21 cellular contexts compared by ENCODE assay signal in genomic region chr11:83024270-83024854, GRCh38. TPM values are rescaled to one million over a fixed set of nuclear protein-coding genes. Genes with fewer than 3 reads are reported as not detected.
DNase-seq lines count a peak whose midpoint lies in the region; ATAC-seq, FAIRE-seq and TF ChIP-seq lines count a peak whose summit lies in the region.
"Had no signal": no experiment of that assay in that cellular context is flagged by ENCODE, and none has a peak within 500 bp of the region (broad histone marks: within the 10 kb centered on the region; RNA-seq: fewer than 3 reads in every experiment).

No MANE protein-coding gene starts in this region.

- FAIRE-seq in HTR-8/SVneo (lab: Jason Lieb, UNC) = peak; percentile 20
- FAIRE-seq: K562 had no signal

- intact Hi-C loops in Panc1 (cut with micrococcal nuclease; ENCODE audit: unreplicated experiment) = no loop called here
- intact Hi-C loops in dorsolateral prefrontal cortex (cut with DNase I) = loop anchor here in 1 of 2 donors (5.0 kb wide), 1 partner anchor 48 kb away; the partner anchor contains the start of gene RAB30
- intact Hi-C loops in ovary (cut with DNase I) = no loop called here

- ATAC-seq in Panc1 = no peak
- peak; percentile 47 for ATAC-seq in stimulated activated naive CD8-positive, alpha-beta T cell treated with anti-CD3 and anti-CD28 coated beads, Interleukin-15, Interleukin-2, amounts not matched to agents 100 U/mL and 50 U/mL, for 24 hours
- ATAC-seq: K562 had no signal

- H3K4me3 ChIP-seq in Panc1 (ENCODE audit: low read depth in 2 of 2, low read length in 2 of 2) (no peak overlapping the region), dorsolateral prefrontal cortex (peak overlapping the region in 6 of 59 donors; percentile 1 to 24 (median 12)), ovary (no peak overlapping the region), H7 (ENCODE audit: insufficient read depth, low read depth, low read length) (no peak overlapping the region)
- H3K4me3 ChIP-seq: cardiac muscle cell, K562 had no signal

- no peak for TF ChIP-seq POLR2A in ovary (IDR thresholded peaks at IDR 0.05)

- DNase-seq in HTR-8/SVneo (ENCODE audit: insufficient read length, low spot score) (no peak), Panc1 (ENCODE audit: low read depth, low spot score) (no peak), dorsolateral prefrontal cortex (no peak), ovary (no peak), NCI-H82 (lab: John Stamatoyannopoulos, UW) (no peak), dedifferentiated amniotic fluid mesenchymal stem cell (ENCODE audit: extremely low spot score) (no peak), H7 (no peak)
- no peak for DNase-seq in stimulated activated naive CD8-positive, alpha-beta T cell treated with anti-CD3 and anti-CD28 coated beads, Interleukin-15, Interleukin-2, amounts not matched to agents 100 U/mL and 50 U/mL, for 24 hours
- DNase-seq: activated CD4-positive, alpha-beta memory T cell treated with anti-CD3 and anti-CD28 coated beads, Interleukin-2, amount 10 ng/mL, durations not matched to agents 7 days and 5 days; DMS 273 treated with DMSO at 0.1 percent for 48 hours; GOT3; left ventricle myocardium superior; NCI-H1048; NCI-H2029 treated with DMSO at 0.1 percent for 48 hours; NCI-H446 treated with DMSO at 0.1 percent for 48 hours; Right ventricle myocardium superior; WERI-Rb-1 had no signal

- in situ Hi-C loops in Panc1 (cut with HindIII; ENCODE audit: low pct_unique_long_range_greater_than_20kb, low sequenced_read_pairs) = no loop called here

- H3K36me3 ChIP-seq in Panc1 (ENCODE audit: control insufficient read depth, insufficient read depth, low read length) (no peaks in the 10 kb centered on the region), ovary (no peaks in the 10 kb centered on the region), H7 (replicated peaks; ENCODE audit: control insufficient read depth, insufficient read depth, low read length) (no peaks in the 10 kb centered on the region)
- H3K36me3 ChIP-seq: cardiac muscle cell, WERI-Rb-1 had no signal

- BruUV-seq in Panc1 (replicated peaks; lab: Mats Ljungman, UMichigan) = no TSS peak

- H3K4me1 ChIP-seq in Panc1 (ENCODE audit: control insufficient read depth, insufficient read depth, low read length) (peaks cover 19% of the 10 kb centered on the region), ovary (ENCODE audit: insufficient read depth) (peaks cover 12% of the 10 kb centered on the region)
- H3K4me1 ChIP-seq: parathyroid adenoma had no signal

- TF ChIP-seq CTCF in Panc1 (IDR thresholded peaks at IDR 0.05) (no peak), dorsolateral prefrontal cortex (IDR thresholded peaks at IDR 0.05 in 54 of 56, conservative IDR thresholded peaks at IDR 0.05 in 2 of 56; ENCODE audit: low read depth in 1 of 56, partially characterized antibody in 56 of 56) (no peak), ovary (IDR thresholded peaks at IDR 0.05) (no peak)

- H3K9me3 ChIP-seq in Panc1 (ENCODE audit: control insufficient read depth, insufficient read depth, low read depth, low read length) (no peaks in the 10 kb centered on the region), ovary (no peaks in the 10 kb centered on the region)

- no peak for TF ChIP-seq EP300 in ovary (IDR thresholded peaks at IDR 0.05)

- H3K27ac ChIP-seq in Panc1 (ENCODE audit: low read length) = peak overlapping the region; percentile 2; the same call in 1 of the 2 replicates
- H3K27ac ChIP-seq in dorsolateral prefrontal cortex = peak overlapping the region; percentile 12 to 98 (median 90)
- no peak overlapping the region for H3K27ac ChIP-seq in ovary
- H3K27ac ChIP-seq: cardiac muscle cell, HL-60, parathyroid adenoma, WERI-Rb-1 had no signal

- POLR2A ChIA-PET in Panc1 (lab: Charles Lee) = no interaction called here

- WGBS in ovary, 3 donors = 89 to 95% (median 94%) methylated on average over 3 of the region's 3 CpGs

- H3K27me3 ChIP-seq in Panc1 (ENCODE audit: control insufficient read depth, insufficient read depth, low read length) (no peaks in the 10 kb centered on the region), dorsolateral prefrontal cortex (no peaks in the 10 kb centered on the region), ovary (no peaks in the 10 kb centered on the region), H7 (ENCODE audit: control insufficient read depth, insufficient read depth, low read length) (no peaks in the 10 kb centered on the region)
- H3K27me3 ChIP-seq: cardiac muscle cell had no signal

- CTCF ChIA-PET in Panc1 (lab: Charles Lee) = no interaction called here

RNA-seq across cellular contexts. Expression of gene RAB30, which starts 47.3 kb away (rescaled TPM):
- 19.0 TPM for total RNA-seq in Panc1 (2021; ENCODE audit: unreplicated experiment)
- 12.3 TPM for polyA plus RNA-seq in Panc1 (2012; ENCODE audit: insufficient read length)
- total RNA-seq in dorsolateral prefrontal cortex = 100 to 1,000 TPM in 7 of 120 experiments, 10 to 100 TPM in 113; 47.5 to 117 (median 77.0) TPM
- total RNA-seq in ovary = 10 to 100 TPM in 6 of 7 donors, 1 to 10 TPM in 1; 9.0 to 30.4 (median 22.7) TPM
- 10 to 100 TPM in 1 of 2 donors, 1 to 10 TPM in 1; 6.8 to 27.4 TPM for polyA plus RNA-seq in ovary
- total RNA-seq in H7 (2014; rRNA removed; shearing (Covaris generic)) = 4.5 and 6.2 TPM in 2 replicates

Comparison
In these comparisons a context has a peak if more than half of its experiments do, and no peak if none do; other contexts are left out.
1. H3K27ac ChIP-seq: peak in Panc1 (single experiment) and dorsolateral prefrontal cortex (59 of 59); none in ovary (0 of 2).